ENCODE assay signal across 8 cellular contexts in genomic region chr12:79547735-79548347, GRCh38.
DNase-seq lines count a peak whose midpoint lies in the region; ATAC-seq and TF ChIP-seq lines count a peak whose summit lies in the region.

No MANE protein-coding gene starts in this region.

- H3K9ac ChIP-seq in HUES48 (ENCODE audit: low read depth, low read length): peak overlapping the region; percentile 95

- ATAC-seq in GM19467 (IDR thresholded peaks at IDR 0.05; ENCODE audit: unreplicated experiment) (peak; percentile 66), HG03469 (IDR thresholded peaks at IDR 0.05; ENCODE audit: unreplicated experiment) (no peak)

- peak overlapping the region; percentile 99 for H3K27ac ChIP-seq in HUES48 (ENCODE audit: low read depth, low read length)
- peak overlapping the region; percentile 43; the same call in 1 of the 2 replicates for H3K27ac ChIP-seq in SJCRH30
- peak overlapping the region in 3 of 4 donors; percentile 12 to 30 (median 17) for H3K27ac ChIP-seq in esophagus muscularis mucosa (replicated peaks in 1 of 4)

- H3K27me3 ChIP-seq in HUES48 (ENCODE audit: control insufficient read depth, insufficient read depth, low read length): no peaks in the 10 kb centered on the region
- no peaks in the 10 kb centered on the region for H3K27me3 ChIP-seq in SJCRH30
- H3K27me3 ChIP-seq in esophagus muscularis mucosa: no peaks in the 10 kb centered on the region

- WGBS in esophagus muscularis mucosa: 19% methylated on average over 5 of the region's 5 CpGs

- H3K4me1 ChIP-seq in HUES48 (ENCODE audit: control insufficient read depth, insufficient read depth, low read length): peaks cover 52% of the 10 kb centered on the region
- peaks cover 13% of the 10 kb centered on the region; the same call in 1 of the 2 replicates for H3K4me1 ChIP-seq in SJCRH30
- peaks cover 16 to 38% (median 33%) of the 10 kb centered on the region in 4 donors for H3K4me1 ChIP-seq in esophagus muscularis mucosa

- H3K36me3 ChIP-seq in HUES48 (ENCODE audit: control insufficient read depth, insufficient read depth, low read length): peaks cover 25% of the 10 kb centered on the region
- H3K36me3 ChIP-seq in SJCRH30: 0 out of 2 replicates have a peak, but pooled peaks cover 8% of the 10 kb centered on the region
- peaks cover 0 to 3% (median 0%) of the 10 kb centered on the region in 4 donors for H3K36me3 ChIP-seq in esophagus muscularis mucosa

- TF ChIP-seq POLR2A in esophagus muscularis mucosa (IDR thresholded peaks at IDR 0.05; ENCODE audit: low read depth): no peak

- DNase-seq in NCI-H524 (lab: John Stamatoyannopoulos, UW) (peak; percentile 1 to 34), NCI-H524 treated with DMSO at 0.1 percent for 48 hours (lab: John Stamatoyannopoulos, UW) (no peak), SJCRH30 (peak; percentile 35 to 66), esophagus muscularis mucosa (ENCODE audit: extremely low spot score) (no peak), myocyte (ENCODE audit: low read depth) (peak; percentile 69)

- peak; percentile 48 to 67 (median 62) for TF ChIP-seq CTCF in esophagus muscularis mucosa (IDR thresholded peaks at IDR 0.05)

- H3K4me3 ChIP-seq in HUES48 (ENCODE audit: low read depth, low read length): peak overlapping the region; percentile 40
- no peak overlapping the region for H3K4me3 ChIP-seq in SJCRH30
- H3K4me3 ChIP-seq in esophagus muscularis mucosa: no peak overlapping the region

- intact Hi-C loops in esophagus muscularis mucosa (cut with DNase I): no loop called here

- H3K9me3 ChIP-seq in HUES48 (ENCODE audit: control insufficient read depth, insufficient read depth, low read length) (no peaks in the 10 kb centered on the region), SJCRH30 (replicated peaks) (no peaks in the 10 kb centered on the region), esophagus muscularis mucosa (no peaks in the 10 kb centered on the region)

- no peak for TF ChIP-seq EP300 in esophagus muscularis mucosa (IDR thresholded peaks at IDR 0.05)

Comparison
In these comparisons a context has a peak if more than half of its experiments do, and no peak if none do; other contexts are left out.
1. DNase-seq: peak in NCI-H524 (2 of 2), SJCRH30 (2 of 2) and myocyte (single experiment); none in NCI-H524 treated with DMSO at 0.1 percent for 48 hours (single experiment) and esophagus muscularis mucosa (single experiment).
2. H3K27ac ChIP-seq: peak in every context shown above with its lines; median percentile 99 in HUES48; 43 in SJCRH30; 17 in esophagus muscularis mucosa.